8 cellular contexts compared by ENCODE assay signal in genomic region chr2:131413148-131413747, GRCh38. TPM values are rescaled to one million over a fixed set of nuclear protein-coding genes. Genes with fewer than 3 reads are reported as not detected.
A peak's percentile ranks its signal among the peaks of the same experiment; 100 is the strongest.
DNase-seq lines count a peak whose midpoint lies in the region; ATAC-seq, FAIRE-seq and TF ChIP-seq lines count a peak whose summit lies in the region.
"Had no signal": no experiment of that assay in that cellular context is flagged by ENCODE, and none has a peak within 500 bp of the region (broad histone marks: within the 10 kb centered on the region; RNA-seq: fewer than 3 reads in every experiment).

No MANE protein-coding gene starts in this region.

- no peak overlapping the region for H3K4me2 ChIP-seq in OCI-LY7 (ENCODE audit: low read length)

- no peaks in the 10 kb centered on the region for H3K79me2 ChIP-seq in OCI-LY7 (ENCODE audit: insufficient read depth, low read depth, low read length)

- DNase-seq in EH (ENCODE audit: low read depth) (peak; percentile 62), HTR-8/SVneo (ENCODE audit: insufficient read length, low spot score) (peak; percentile 39), OCI-LY7 (ENCODE audit: low spot score) (peak; percentile 74), coronary artery (ENCODE audit: low spot score) (no peak), medulla oblongata (ENCODE audit: extremely low spot score) (peak; percentile 78)
- DNase-seq in activated CD4-positive, alpha-beta memory T cell treated with anti-CD3 and anti-CD28 coated beads, Interleukin-2, amount 10 ng/mL, durations not matched to agents 7 days and 5 days, result no peak

- H3K9me3 ChIP-seq in OCI-LY7 (ENCODE audit: low read length), result no peaks in the 10 kb centered on the region

- CTCF ChIA-PET in OCI-LY7 (lab: Charles Lee; ENCODE audit: unreplicated experiment), result interaction anchor here (0.7 kb wide), 1 partner anchor 278 kb away, joined by 3 read pairs; no protein-coding TSS in a partner anchor
- CTCF ChIA-PET in activated CD4-positive, alpha-beta memory T cell treated with anti-CD3 and anti-CD28 coated beads, Interleukin-2, amount 10 ng/mL, durations not matched to agents 7 days and 5 days (lab: Charles Lee), result interaction anchor here (0.9 to 4.1 kb wide), 14 partner anchors 13 to 389 kb away, joined by 3 to 55 read pairs (median 4); partner anchors contain the start of genes CCDC74A and MZT2A

- no peak overlapping the region for H3K27ac ChIP-seq in OCI-LY7 (ENCODE audit: low read depth, low read length, poor library complexity, severe bottlenecking)
- no peak overlapping the region for H3K27ac ChIP-seq in coronary artery

- H3K27me3 Mint-ChIP-seq in activated CD4-positive, alpha-beta memory T cell treated with anti-CD3 and anti-CD28 coated beads, Interleukin-2, amount 10 ng/mL, durations not matched to agents 7 days and 5 days, result peaks cover 51% of the 10 kb centered on the region

- no peak overlapping the region for H3K27ac Mint-ChIP-seq in activated CD4-positive, alpha-beta memory T cell treated with anti-CD3 and anti-CD28 coated beads, Interleukin-2, amount 10 ng/mL, durations not matched to agents 7 days and 5 days
- H3K27ac Mint-ChIP-seq: activated naive CD4-positive, alpha-beta T cell treated with anti-CD3 and anti-CD28 coated beads, Interleukin-2, amount 50 U/mL, for 24 hours had no signal

- ATAC-seq in GM19463 (IDR thresholded peaks at IDR 0.05; ENCODE audit: unreplicated experiment), result peak; percentile 60

- intact Hi-C loops in OCI-LY7 (cut with micrococcal nuclease; ENCODE audit: unreplicated experiment), result loop anchor here (1.0 to 10.0 kb wide), 4 partner anchors 258 to 734 kb away; no protein-coding TSS in a partner anchor

- H3K36me3 ChIP-seq in OCI-LY7 (ENCODE audit: insufficient read depth, low read length), result no peaks in the 10 kb centered on the region

- H3K9me2 ChIP-seq in OCI-LY7 (ENCODE audit: insufficient read depth, low read length), result no peaks in the 10 kb centered on the region

- no peaks in the 10 kb centered on the region for H4K20me1 ChIP-seq in OCI-LY7 (ENCODE audit: insufficient read depth, low read length)

- POLR2A ChIA-PET in OCI-LY7 (lab: Charles Lee), result no interaction called here
- POLR2A ChIA-PET in activated CD4-positive, alpha-beta memory T cell treated with anti-CD3 and anti-CD28 coated beads, Interleukin-2, amount 10 ng/mL, durations not matched to agents 7 days and 5 days (lab: Charles Lee), result interaction anchor here (1.0 kb wide), 1 partner anchor 77 kb away, joined by 3 read pairs; no protein-coding TSS in a partner anchor

- TF ChIP-seq CTCF in OCI-LY7 (conservative IDR thresholded peaks at IDR 0.05; ENCODE audit: low read length) (peak; percentile 97), coronary artery (IDR thresholded peaks at IDR 0.05) (peak; percentile 38)

- no peak overlapping the region for H3K4me3 ChIP-seq in OCI-LY7 (ENCODE audit: low read depth, low read length, poor library complexity, severe bottlenecking)
- H3K4me3 ChIP-seq in coronary artery, result no peak overlapping the region

- H3K36me3 Mint-ChIP-seq in activated CD4-positive, alpha-beta memory T cell treated with anti-CD3 and anti-CD28 coated beads, Interleukin-2, amount 10 ng/mL, durations not matched to agents 7 days and 5 days (ENCODE audit: low read depth), result no peaks in the 10 kb centered on the region
- H3K36me3 Mint-ChIP-seq: activated naive CD4-positive, alpha-beta T cell treated with anti-CD3 and anti-CD28 coated beads, Interleukin-2, amount 50 U/mL, for 24 hours had no signal

- 0 out of 2 replicates have a peak overlapping the region, but pooled peaks have one; percentile 30 for H2AFZ ChIP-seq in OCI-LY7 (ENCODE audit: low read length)

- H3K4me1 ChIP-seq in OCI-LY7 (ENCODE audit: insufficient read depth, low read length, poor library complexity, severe bottlenecking), result no peaks in the 10 kb centered on the region

- H3K4me3 Mint-ChIP-seq in activated CD4-positive, alpha-beta memory T cell treated with anti-CD3 and anti-CD28 coated beads, Interleukin-2, amount 10 ng/mL, durations not matched to agents 7 days and 5 days, result no peak overlapping the region
- H3K4me3 Mint-ChIP-seq: activated naive CD4-positive, alpha-beta T cell treated with anti-CD3 and anti-CD28 coated beads, Interleukin-2, amount 50 U/mL, for 24 hours had no signal

- peaks cover 5% of the 10 kb centered on the region for H3K4me1 Mint-ChIP-seq in activated CD4-positive, alpha-beta memory T cell treated with anti-CD3 and anti-CD28 coated beads, Interleukin-2, amount 10 ng/mL, durations not matched to agents 7 days and 5 days
- H3K4me1 Mint-ChIP-seq: activated naive CD4-positive, alpha-beta T cell treated with anti-CD3 and anti-CD28 coated beads, Interleukin-2, amount 50 U/mL, for 24 hours had no signal

- no peaks in the 10 kb centered on the region for H3K9me3 Mint-ChIP-seq in activated CD4-positive, alpha-beta memory T cell treated with anti-CD3 and anti-CD28 coated beads, Interleukin-2, amount 10 ng/mL, durations not matched to agents 7 days and 5 days
- H3K9me3 Mint-ChIP-seq: activated naive CD4-positive, alpha-beta T cell treated with anti-CD3 and anti-CD28 coated beads, Interleukin-2, amount 50 U/mL, for 24 hours had no signal

- no TSS peak for BruUV-seq in OCI-LY7 (replicated peaks; lab: Mats Ljungman, UMichigan)

- FAIRE-seq in HTR-8/SVneo (lab: Jason Lieb, UNC), result peak; percentile 46

RNA-seq across cellular contexts. Expression of gene RAB6D, which starts 49.3 kb away (rescaled TPM):
- total RNA-seq in OCI-LY7 (2014; rRNA removed; shearing (Covaris generic)), result not detected in 2 replicates
- not detected in 2 replicates for total RNA-seq in OCI-LY7 (2022)
- total RNA-seq in activated CD4-positive, alpha-beta memory T cell treated with anti-CD3 and anti-CD28 coated beads, Interleukin-2, amount 10 ng/mL, durations not matched to agents 7 days and 5 days, result under 1 TPM in 1 of 2 experiments, not detected in 1; 0.18 TPM

Comparison
In these comparisons a context has a peak if more than half of its experiments do, and no peak if none do; other contexts are left out.
1. DNase-seq: peak in EH (single experiment), HTR-8/SVneo (single experiment), OCI-LY7 (single experiment) and medulla oblongata (single experiment); none in coronary artery (single experiment) and activated CD4-positive, alpha-beta memory T cell treated with anti-CD3 and anti-CD28 coated beads, Interleukin-2, amount 10 ng/mL, durations not matched to agents 7 days and 5 days (single experiment).